13 cellular contexts compared by ENCODE assay signal in the genomic region with DNA sequence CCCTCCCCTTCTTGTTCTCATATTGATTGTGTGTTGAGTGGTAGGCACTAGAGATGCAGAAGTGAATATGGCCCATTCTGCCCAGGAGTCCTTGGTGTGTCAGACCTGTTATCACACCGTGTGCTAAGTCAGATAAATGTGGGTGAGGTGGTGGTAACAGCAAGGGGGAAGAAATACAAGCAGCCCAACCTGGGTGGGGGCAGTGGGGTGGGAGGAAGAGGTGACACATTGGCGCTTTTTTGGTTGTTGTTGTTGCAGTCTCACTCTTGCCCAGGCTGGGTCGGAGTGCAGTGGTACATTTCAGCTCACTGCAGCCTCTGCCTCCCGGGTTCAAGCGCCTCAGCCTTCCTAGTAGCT.
DNase-seq lines count a peak whose midpoint lies in the region; ATAC-seq lines count a peak whose summit lies in the region.
"Had no signal": no experiment of that assay in that cellular context is flagged by ENCODE, and none has a peak within 500 bp of the region (broad histone marks: within the 10 kb centered on the region; RNA-seq: fewer than 3 reads in every experiment).

No MANE protein-coding gene starts in this region.

- ATAC-seq in stimulated activated effector memory CD8-positive, alpha-beta T cell treated with anti-CD3 and anti-CD28 coated beads, Interleukin-12 subunit alpha, Interleukin-12 subunit beta, amount 100 ng/mL, for 72 hours: peak; percentile 96

- no peak overlapping the region for H3K4me3 Mint-ChIP-seq in activated naive CD4-positive, alpha-beta T cell treated with anti-CD3 and anti-CD28 coated beads, Interleukin-2, amount 50 U/mL, for 24 hours
- H3K4me3 Mint-ChIP-seq in dendritic cell treated with granulocyte-macrophage colony-stimulating factor and Interleukin-4, amounts not matched to agents 40 ng/mL and 50 ng/mL, for 4 days: no peak overlapping the region
- peak overlapping the region; percentile 35 for H3K4me3 Mint-ChIP-seq in stimulated activated effector memory CD8-positive, alpha-beta T cell treated with anti-CD3 and anti-CD28 coated beads, Interleukin-12 subunit alpha, Interleukin-12 subunit beta, amount 100 ng/mL, for 72 hours
- H3K4me3 Mint-ChIP-seq: brain, mesothelial cell of epicardium had no signal

- H3K27me3 Mint-ChIP-seq in activated naive CD4-positive, alpha-beta T cell treated with anti-CD3 and anti-CD28 coated beads, Interleukin-2, amount 50 U/mL, for 24 hours: no peaks in the 10 kb centered on the region
- no peaks in the 10 kb centered on the region for H3K27me3 Mint-ChIP-seq in dendritic cell treated with granulocyte-macrophage colony-stimulating factor and Interleukin-4, amounts not matched to agents 40 ng/mL and 50 ng/mL, for 4 days
- H3K27me3 Mint-ChIP-seq: brain had no signal

- no peak for DNase-seq in activated naive CD4-positive, alpha-beta T cell treated with anti-CD3 and anti-CD28 coated beads, Interleukin-2, amount 50 U/mL, for 16 hours
- peak; percentile 35 to 44 for DNase-seq in activated CD8-positive, alpha-beta memory T cell treated with anti-CD3 and anti-CD28 coated beads for 4 hours (ENCODE audit: low read depth in 2 of 2)
- peak in 1 of 2 donors; percentile 69 for DNase-seq in stimulated activated effector memory CD8-positive, alpha-beta T cell treated with anti-CD3 and anti-CD28 coated beads, Interleukin-12 subunit alpha, Interleukin-12 subunit beta, amount 100 ng/mL, for 72 hours (ENCODE audit: low spot score in 2 of 2)
- DNase-seq in DMS153 treated with DMSO at 0.1 percent for 48 hours (lab: John Stamatoyannopoulos, UW; ENCODE audit: unreplicated experiment): no peak
- DNase-seq in islet precursor cell: no peak
- no peak for DNase-seq in central memory CD4-positive, alpha-beta T cell
- DNase-seq: effector CD8-positive, alpha-beta T cell; foreskin fibroblast; NCI-H2029 treated with DMSO at 0.1 percent for 48 hours had no signal

- H3K9me3 Mint-ChIP-seq in activated naive CD4-positive, alpha-beta T cell treated with anti-CD3 and anti-CD28 coated beads, Interleukin-2, amount 50 U/mL, for 24 hours: no peaks in the 10 kb centered on the region
- peaks cover 14% of the 10 kb centered on the region for H3K9me3 Mint-ChIP-seq in dendritic cell treated with granulocyte-macrophage colony-stimulating factor and Interleukin-4, amounts not matched to agents 40 ng/mL and 50 ng/mL, for 4 days
- peaks cover 8% of the 10 kb centered on the region for H3K9me3 Mint-ChIP-seq in stimulated activated effector memory CD8-positive, alpha-beta T cell treated with anti-CD3 and anti-CD28 coated beads, Interleukin-12 subunit alpha, Interleukin-12 subunit beta, amount 100 ng/mL, for 72 hours

- H3K4me1 Mint-ChIP-seq in activated naive CD4-positive, alpha-beta T cell treated with anti-CD3 and anti-CD28 coated beads, Interleukin-2, amount 50 U/mL, for 24 hours: peaks cover 90% of the 10 kb centered on the region
- H3K4me1 Mint-ChIP-seq in dendritic cell treated with granulocyte-macrophage colony-stimulating factor and Interleukin-4, amounts not matched to agents 40 ng/mL and 50 ng/mL, for 4 days (ENCODE audit: low read depth): peaks cover 58% of the 10 kb centered on the region
- peaks cover 88% of the 10 kb centered on the region for H3K4me1 Mint-ChIP-seq in stimulated activated effector memory CD8-positive, alpha-beta T cell treated with anti-CD3 and anti-CD28 coated beads, Interleukin-12 subunit alpha, Interleukin-12 subunit beta, amount 100 ng/mL, for 72 hours

- peaks cover 21% of the 10 kb centered on the region for H3K36me3 Mint-ChIP-seq in activated naive CD4-positive, alpha-beta T cell treated with anti-CD3 and anti-CD28 coated beads, Interleukin-2, amount 50 U/mL, for 24 hours
- H3K36me3 Mint-ChIP-seq in dendritic cell treated with granulocyte-macrophage colony-stimulating factor and Interleukin-4, amounts not matched to agents 40 ng/mL and 50 ng/mL, for 4 days (ENCODE audit: low read depth): peaks cover 19% of the 10 kb centered on the region
- peaks cover 20% of the 10 kb centered on the region for H3K36me3 Mint-ChIP-seq in stimulated activated effector memory CD8-positive, alpha-beta T cell treated with anti-CD3 and anti-CD28 coated beads, Interleukin-12 subunit alpha, Interleukin-12 subunit beta, amount 100 ng/mL, for 72 hours

- peak overlapping the region; percentile 63 for H3K27ac Mint-ChIP-seq in activated naive CD4-positive, alpha-beta T cell treated with anti-CD3 and anti-CD28 coated beads, Interleukin-2, amount 50 U/mL, for 24 hours
- peak overlapping the region; percentile 9 for H3K27ac Mint-ChIP-seq in dendritic cell treated with granulocyte-macrophage colony-stimulating factor and Interleukin-4, amounts not matched to agents 40 ng/mL and 50 ng/mL, for 4 days
- peak overlapping the region; percentile 84 for H3K27ac Mint-ChIP-seq in stimulated activated effector memory CD8-positive, alpha-beta T cell treated with anti-CD3 and anti-CD28 coated beads, Interleukin-12 subunit alpha, Interleukin-12 subunit beta, amount 100 ng/mL, for 72 hours

- intact Hi-C loops in dendritic cell treated with granulocyte-macrophage colony-stimulating factor and Interleukin-4, amounts not matched to agents 40 ng/mL and 50 ng/mL, for 4 days (cut with micrococcal nuclease): no loop called here

Comparison
In these comparisons a context has a peak if more than half of its experiments do, and no peak if none do; other contexts are left out.
1. H3K27ac Mint-ChIP-seq: peak in every context shown above with its lines; median percentile 84 in stimulated activated effector memory CD8-positive, alpha-beta T cell treated with anti-CD3 and anti-CD28 coated beads, Interleukin-12 subunit alpha, Interleukin-12 subunit beta, amount 100 ng/mL, for 72 hours; 63 in activated naive CD4-positive, alpha-beta T cell treated with anti-CD3 and anti-CD28 coated beads, Interleukin-2, amount 50 U/mL, for 24 hours; 9 in dendritic cell treated with granulocyte-macrophage colony-stimulating factor and Interleukin-4, amounts not matched to agents 40 ng/mL and 50 ng/mL, for 4 days.
2. DNase-seq: peak in activated CD8-positive, alpha-beta memory T cell treated with anti-CD3 and anti-CD28 coated beads for 4 hours (2 of 2); none in activated naive CD4-positive, alpha-beta T cell treated with anti-CD3 and anti-CD28 coated beads, Interleukin-2, amount 50 U/mL, for 16 hours (single experiment), DMS153 treated with DMSO at 0.1 percent for 48 hours (single experiment), islet precursor cell (single experiment) and central memory CD4-positive, alpha-beta T cell (single experiment).